20 cellular contexts compared by ENCODE assay signal in the genomic region with DNA sequence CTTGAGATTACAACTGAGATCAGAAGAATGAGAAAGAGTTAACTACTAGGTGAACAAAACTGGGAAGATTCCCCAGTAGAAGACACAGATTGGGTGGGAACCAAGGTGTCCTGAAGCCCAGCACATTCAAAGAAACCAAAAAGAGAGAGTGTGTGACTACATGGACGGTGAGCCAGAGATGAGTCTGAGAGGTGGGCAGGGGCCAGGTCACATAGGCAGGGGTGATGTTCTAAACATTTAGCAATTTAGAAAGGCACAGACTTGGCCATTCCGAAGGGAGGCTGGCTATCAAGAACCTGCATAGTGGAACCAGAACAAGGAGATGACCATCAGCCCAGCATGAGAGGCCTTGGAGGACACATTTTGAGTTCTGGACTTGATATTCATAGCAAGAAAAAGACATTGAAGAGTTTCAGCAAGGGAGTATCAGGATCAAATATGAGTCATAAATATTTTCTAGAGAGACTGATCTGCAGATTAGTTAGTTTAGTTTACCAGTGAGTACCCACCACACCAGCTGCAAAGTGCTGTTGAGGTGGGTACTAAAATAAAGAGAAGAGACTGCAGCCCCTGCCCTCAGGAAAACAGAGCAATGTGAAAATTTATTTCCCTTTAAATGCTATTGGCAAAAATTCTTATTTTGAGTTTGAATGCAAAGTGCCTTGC.
A peak's percentile ranks its signal among the peaks of the same experiment; 100 is the strongest.
DNase-seq lines count a peak whose midpoint lies in the region; ATAC-seq and TF ChIP-seq lines count a peak whose summit lies in the region.
"Had no signal": no experiment of that assay in that cellular context is flagged by ENCODE, and none has a peak within 500 bp of the region (broad histone marks: within the 10 kb centered on the region; RNA-seq: fewer than 3 reads in every experiment).

No MANE protein-coding gene starts in this region.

- H3K9me3 ChIP-seq in SK-N-SH: no peaks in the 10 kb centered on the region
- H3K9me3 ChIP-seq: colonic mucosa, HAP-1, heart right ventricle had no signal

- H3K27ac ChIP-seq in SK-N-SH (ENCODE audit: low read depth in 2 of 2, low read length in 1 of 2): no peak overlapping the region
- H3K27ac ChIP-seq: brain microvascular endothelial cell, colonic mucosa, heart right ventricle had no signal

- H3K4me3 ChIP-seq in SK-N-SH (ENCODE audit: low read depth in 2 of 2, low read length in 1 of 2) (no peak overlapping the region), NB4 (ENCODE audit: low read depth, low read length) (no peak overlapping the region)
- H3K4me3 ChIP-seq: colonic mucosa, HAP-1, heart right ventricle had no signal

- TF ChIP-seq CTCF in SK-N-SH (IDR thresholded peaks at IDR 0.05) (no peak), NB4 (IDR thresholded peaks at IDR 0.05; ENCODE audit: low read depth, low read length) (no peak), neural crest cell (conservative IDR thresholded peaks at IDR 0.05) (no peak)

- H3F3A ChIP-seq in SK-N-SH (replicated peaks; ENCODE audit: insufficient read depth): peaks cover 8% of the 10 kb centered on the region

- H3K9me3 Mint-ChIP-seq in neural crest cell: peaks cover 4% of the 10 kb centered on the region
- H3K9me3 Mint-ChIP-seq: activated naive CD8-positive, alpha-beta T cell treated with anti-CD3 and anti-CD28 coated beads, Interleukin-2, amount 50 U/mL, for 24 hours had no signal

- H3K4me3 Mint-ChIP-seq in neural crest cell: no peak overlapping the region
- H3K4me3 Mint-ChIP-seq: activated CD8-positive, alpha-beta T cell treated with anti-CD3 and anti-CD28 coated beads, Interleukin-2, amount 10 ng/mL, durations not matched to agents 7 days and 5 days; activated naive CD8-positive, alpha-beta T cell treated with anti-CD3 and anti-CD28 coated beads, Interleukin-2, amount 50 U/mL, for 24 hours; B cell had no signal

- H3K4me1 ChIP-seq in SK-N-SH (ENCODE audit: control insufficient read depth in 1 of 2, insufficient read depth in 2 of 2, low read depth in 1 of 2, low read length in 1 of 2): 0 out of 4 replicates have a peak, but pooled peaks cover 0 to 6% of the 10 kb centered on the region in 2 experiments
- H3K4me1 ChIP-seq: colonic mucosa had no signal

- H4K20me1 ChIP-seq in SK-N-SH (ENCODE audit: insufficient read depth): no peaks in the 10 kb centered on the region

- H3K27me3 Mint-ChIP-seq in neural crest cell (ENCODE audit: low read depth): no peaks in the 10 kb centered on the region

- no peak overlapping the region for H3K4me2 ChIP-seq in SK-N-SH

- peak overlapping the region; percentile 32 for H3K27ac Mint-ChIP-seq in neural crest cell (ENCODE audit: unreplicated experiment)
- H3K27ac Mint-ChIP-seq: activated CD8-positive, alpha-beta T cell treated with anti-CD3 and anti-CD28 coated beads, Interleukin-2, amount 10 ng/mL, durations not matched to agents 7 days and 5 days; activated naive CD8-positive, alpha-beta T cell treated with anti-CD3 and anti-CD28 coated beads, Interleukin-2, amount 50 U/mL, for 24 hours; B cell had no signal

- no peak for TF ChIP-seq POLR2A in NB4 (IDR thresholded peaks at IDR 0.05; ENCODE audit: extremely low read depth, insufficient read length)

- DNase-seq in SK-N-SH (no peak), HCEC 1CT (peak; percentile 15), NB4 (ENCODE audit: low read depth) (peak; percentile 7), neural crest cell (ENCODE audit: low read depth, low spot score) (no peak), NCI-H2029 (lab: John Stamatoyannopoulos, UW) (no peak), RKO (ENCODE audit: low spot score) (no peak)
- DNase-seq: 8988T; activated CD8-positive, alpha-beta T cell treated with anti-CD3 and anti-CD28 coated beads, Interleukin-2, amount 10 ng/mL, durations not matched to agents 7 days and 5 days; activated naive CD8-positive, alpha-beta T cell treated with anti-CD3 and anti-CD28 coated beads, Interleukin-2, amount 50 U/mL, for 24 hours; brain microvascular endothelial cell; colonic mucosa; heart right ventricle; NCI-H2171 treated with DMSO at 0.1 percent for 48 hours; NCI-H69; SHP77 treated with DMSO at 0.1 percent for 48 hours; stimulated activated CD4-positive, alpha-beta T cell treated with anti-CD3 and anti-CD28 coated beads, Interleukin-4, amount 100 ng/mL, for 24 hours had no signal

- peaks cover 5% of the 10 kb centered on the region for H3K4me1 Mint-ChIP-seq in neural crest cell

- CTCF ChIA-PET in SK-N-SH (lab: Yijun Ruan, JAX): no interaction called here

- no peaks in the 10 kb centered on the region for H3K36me3 ChIP-seq in SK-N-SH (replicated peaks in 1 of 2; ENCODE audit: control insufficient read depth in 1 of 2, insufficient read depth in 2 of 2, low read length in 1 of 2)
- H3K36me3 ChIP-seq: brain microvascular endothelial cell, colonic mucosa, HAP-1, heart right ventricle had no signal

- H3K36me3 Mint-ChIP-seq in neural crest cell (ENCODE audit: low read depth): no peaks in the 10 kb centered on the region

- no peak for ATAC-seq in SK-N-SH treated with all-trans-retinoic acid at 6 μM for 48 hours
- ATAC-seq in HG03135 (IDR thresholded peaks at IDR 0.05; ENCODE audit: unreplicated experiment): no peak
- ATAC-seq: activated CD8-positive, alpha-beta T cell treated with anti-CD3 and anti-CD28 coated beads, Interleukin-2, amount 10 ng/mL, durations not matched to agents 7 days and 5 days; activated naive CD8-positive, alpha-beta T cell treated with anti-CD3 and anti-CD28 coated beads, Interleukin-2, amount 50 U/mL, for 24 hours; heart right ventricle had no signal

- no peak for TF ChIP-seq RAD21 in SK-N-SH (IDR thresholded peaks at IDR 0.05; ENCODE audit: low read length)

- no peaks in the 10 kb centered on the region for H3K9me2 ChIP-seq in SK-N-SH

- WGBS in SK-N-SH (ENCODE audit: low lambda C conversion rate): 30% methylated on average over 2 of the region's 2 CpGs

- no peak overlapping the region; the same call in 1 of the 2 replicates for H2AFZ ChIP-seq in SK-N-SH (ENCODE audit: low read depth)

- no peak for TF ChIP-seq EP300 in SK-N-SH (IDR thresholded peaks at IDR 0.05; ENCODE audit: borderline replicate concordance in 1 of 2, low read depth in 1 of 2, low read length in 1 of 2)

- H3K27me3 ChIP-seq in SK-N-SH (ENCODE audit: insufficient read depth): no peaks in the 10 kb centered on the region
- H3K27me3 ChIP-seq: brain microvascular endothelial cell, colonic mucosa had no signal

- POLR2A ChIA-PET in SK-N-SH (lab: Yijun Ruan, JAX): no interaction called here

- no peaks in the 10 kb centered on the region for H3K79me2 ChIP-seq in SK-N-SH (ENCODE audit: insufficient read depth)

- no peak overlapping the region for H3K9ac ChIP-seq in SK-N-SH

TF ChIP-seq in SK-N-SH, 30 proteins besides CTCF, POLR2A, EP300 and RAD21:
- no peak for TF ChIP-seq NFIC (IDR thresholded peaks at IDR 0.05; ENCODE audit: borderline replicate concordance)
- no peak for TF ChIP-seq GATA2 (CRISPR knock-in tag; IDR thresholded peaks at IDR 0.05)
- 0 out of 2 replicates have a peak, but pooled peaks have one; percentile 18 for TF ChIP-seq FOSL2 (IDR thresholded peaks at IDR 0.05; ENCODE audit: borderline replicate concordance, low read depth)

TF ChIP-seq in SK-N-SH treated with all-trans-retinoic acid at 6 μM for 48 hours, 23 proteins besides CTCF, POLR2A, EP300 and RAD21 (continues in another document):
- TF ChIP-seq ZFP30 (CRISPR knock-in tag; IDR thresholded peaks at IDR 0.05): no peak
- no peak for TF ChIP-seq OSR1 (CRISPR knock-in tag; IDR thresholded peaks at IDR 0.05)
- no peak for TF ChIP-seq CSRNP3 (CRISPR knock-in tag; IDR thresholded peaks at IDR 0.05)
- no peak for TF ChIP-seq TOX (CRISPR knock-in tag; IDR thresholded peaks at IDR 0.05; ENCODE audit: borderline replicate concordance)
- TF ChIP-seq TSHZ2 (CRISPR knock-in tag; IDR thresholded peaks at IDR 0.05): no peak
- no peak for TF ChIP-seq TCF4 (CRISPR knock-in tag; IDR thresholded peaks at IDR 0.05; ENCODE audit: borderline replicate concordance)
- no peak for TF ChIP-seq RARB (CRISPR knock-in tag; IDR thresholded peaks at IDR 0.05)
- no peak for TF ChIP-seq ZFP3 (CRISPR knock-in tag; IDR thresholded peaks at IDR 0.05)
- TF ChIP-seq GLIS3 (CRISPR knock-in tag; IDR thresholded peaks at IDR 0.05): no peak
- no peak for TF ChIP-seq ZNF70 (CRISPR knock-in tag; IDR thresholded peaks at IDR 0.05)
- TF ChIP-seq CSDC2 (CRISPR knock-in tag; IDR thresholded peaks at IDR 0.05): no peak
- TF ChIP-seq ISL1 (CRISPR knock-in tag; IDR thresholded peaks at IDR 0.05): no peak
- no peak for TF ChIP-seq ZC3H10 (CRISPR knock-in tag; IDR thresholded peaks at IDR 0.05)

Comparison
In these comparisons a context has a peak if more than half of its experiments do, and no peak if none do; other contexts are left out.
1. DNase-seq: peak in HCEC 1CT (single experiment) and NB4 (single experiment); none in SK-N-SH (single experiment), neural crest cell (single experiment), NCI-H2029 (single experiment) and RKO (single experiment).